In the genomic region with DNA sequence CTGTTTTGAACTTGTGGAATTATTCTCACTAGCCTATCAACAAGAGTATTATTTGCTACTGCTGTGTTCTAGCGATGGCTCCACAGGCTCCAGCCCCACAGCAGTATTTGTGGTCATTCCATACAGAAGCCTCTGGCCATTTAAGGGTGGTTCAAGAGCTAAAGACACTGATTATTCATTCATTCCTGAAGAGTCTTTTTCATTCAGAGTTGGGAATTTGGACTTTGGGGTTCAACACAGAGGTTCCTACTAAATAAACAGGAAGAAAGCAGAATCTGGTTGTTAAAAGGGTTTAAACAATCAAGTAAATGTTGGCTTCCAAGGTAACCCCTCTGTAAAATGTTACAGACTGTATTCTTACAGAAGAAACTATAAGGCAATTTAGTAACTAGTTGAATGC, we compare ENCODE assay signal across 1 cellular context.
TF ChIP-seq lines count a peak whose summit lies in the region.

No MANE protein-coding gene starts in this region.

TF ChIP-seq in HepG2, 621 proteins besides CTCF, POLR2A, EP300 and RAD21 (continued from another document and continues in another):
- TF ChIP-seq, protein P1, sequence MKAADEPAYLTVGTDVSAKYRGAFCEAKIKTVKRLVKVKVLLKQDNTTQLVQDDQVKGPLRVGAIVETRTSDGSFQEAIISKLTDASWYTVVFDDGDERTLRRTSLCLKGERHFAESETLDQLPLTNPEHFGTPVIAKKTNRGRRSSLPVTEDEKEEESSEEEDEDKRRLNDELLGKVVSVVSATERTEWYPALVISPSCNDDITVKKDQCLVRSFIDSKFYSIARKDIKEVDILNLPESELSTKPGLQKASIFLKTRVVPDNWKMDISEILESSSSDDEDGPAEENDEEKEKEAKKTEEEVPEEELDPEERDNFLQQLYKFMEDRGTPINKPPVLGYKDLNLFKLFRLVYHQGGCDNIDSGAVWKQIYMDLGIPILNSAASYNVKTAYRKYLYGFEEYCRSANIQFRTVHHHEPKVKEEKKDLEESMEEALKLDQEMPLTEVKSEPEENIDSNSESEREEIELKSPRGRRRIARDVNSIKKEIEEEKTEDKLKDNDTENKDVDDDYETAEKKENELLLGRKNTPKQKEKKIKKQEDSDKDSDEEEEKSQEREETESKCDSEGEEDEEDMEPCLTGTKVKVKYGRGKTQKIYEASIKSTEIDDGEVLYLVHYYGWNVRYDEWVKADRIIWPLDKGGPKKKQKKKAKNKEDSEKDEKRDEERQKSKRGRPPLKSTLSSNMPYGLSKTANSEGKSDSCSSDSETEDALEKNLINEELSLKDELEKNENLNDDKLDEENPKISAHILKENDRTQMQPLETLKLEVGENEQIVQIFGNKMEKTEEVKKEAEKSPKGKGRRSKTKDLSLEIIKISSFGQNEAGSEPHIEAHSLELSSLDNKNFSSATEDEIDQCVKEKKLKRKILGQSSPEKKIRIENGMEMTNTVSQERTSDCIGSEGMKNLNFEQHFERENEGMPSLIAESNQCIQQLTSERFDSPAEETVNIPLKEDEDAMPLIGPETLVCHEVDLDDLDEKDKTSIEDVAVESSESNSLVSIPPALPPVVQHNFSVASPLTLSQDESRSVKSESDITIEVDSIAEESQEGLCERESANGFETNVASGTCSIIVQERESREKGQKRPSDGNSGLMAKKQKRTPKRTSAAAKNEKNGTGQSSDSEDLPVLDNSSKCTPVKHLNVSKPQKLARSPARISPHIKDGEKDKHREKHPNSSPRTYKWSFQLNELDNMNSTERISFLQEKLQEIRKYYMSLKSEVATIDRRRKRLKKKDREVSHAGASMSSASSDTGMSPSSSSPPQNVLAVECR (CRISPR knock-in tag; IDR thresholded peaks at IDR 0.05; ENCODE audit: borderline replicate concordance), result no peak
- TF ChIP-seq NR0B2 (CRISPR knock-in tag; IDR thresholded peaks at IDR 0.05), result no peak
- no peak for TF ChIP-seq MBNL3 (CRISPR knock-in tag; conservative IDR thresholded peaks at IDR 0.05)
- no peak for TF ChIP-seq HNRNPK (IDR thresholded peaks at IDR 0.05; ENCODE audit: low read depth, low read length, poor library complexity, severe bottlenecking)
- TF ChIP-seq, protein P2, sequence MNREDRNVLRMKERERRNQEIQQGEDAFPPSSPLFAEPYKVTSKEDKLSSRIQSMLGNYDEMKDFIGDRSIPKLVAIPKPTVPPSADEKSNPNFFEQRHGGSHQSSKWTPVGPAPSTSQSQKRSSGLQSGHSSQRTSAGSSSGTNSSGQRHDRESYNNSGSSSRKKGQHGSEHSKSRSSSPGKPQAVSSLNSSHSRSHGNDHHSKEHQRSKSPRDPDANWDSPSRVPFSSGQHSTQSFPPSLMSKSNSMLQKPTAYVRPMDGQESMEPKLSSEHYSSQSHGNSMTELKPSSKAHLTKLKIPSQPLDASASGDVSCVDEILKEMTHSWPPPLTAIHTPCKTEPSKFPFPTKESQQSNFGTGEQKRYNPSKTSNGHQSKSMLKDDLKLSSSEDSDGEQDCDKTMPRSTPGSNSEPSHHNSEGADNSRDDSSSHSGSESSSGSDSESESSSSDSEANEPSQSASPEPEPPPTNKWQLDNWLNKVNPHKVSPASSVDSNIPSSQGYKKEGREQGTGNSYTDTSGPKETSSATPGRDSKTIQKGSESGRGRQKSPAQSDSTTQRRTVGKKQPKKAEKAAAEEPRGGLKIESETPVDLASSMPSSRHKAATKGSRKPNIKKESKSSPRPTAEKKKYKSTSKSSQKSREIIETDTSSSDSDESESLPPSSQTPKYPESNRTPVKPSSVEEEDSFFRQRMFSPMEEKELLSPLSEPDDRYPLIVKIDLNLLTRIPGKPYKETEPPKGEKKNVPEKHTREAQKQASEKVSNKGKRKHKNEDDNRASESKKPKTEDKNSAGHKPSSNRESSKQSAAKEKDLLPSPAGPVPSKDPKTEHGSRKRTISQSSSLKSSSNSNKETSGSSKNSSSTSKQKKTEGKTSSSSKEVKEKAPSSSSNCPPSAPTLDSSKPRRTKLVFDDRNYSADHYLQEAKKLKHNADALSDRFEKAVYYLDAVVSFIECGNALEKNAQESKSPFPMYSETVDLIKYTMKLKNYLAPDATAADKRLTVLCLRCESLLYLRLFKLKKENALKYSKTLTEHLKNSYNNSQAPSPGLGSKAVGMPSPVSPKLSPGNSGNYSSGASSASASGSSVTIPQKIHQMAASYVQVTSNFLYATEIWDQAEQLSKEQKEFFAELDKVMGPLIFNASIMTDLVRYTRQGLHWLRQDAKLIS (CRISPR knock-in tag; IDR thresholded peaks at IDR 0.05), result no peak
- no peak for TF ChIP-seq MEIS2 (CRISPR knock-in tag; IDR thresholded peaks at IDR 0.05)
- TF ChIP-seq ZSCAN25 (CRISPR knock-in tag; IDR thresholded peaks at IDR 0.05), result no peak
- TF ChIP-seq, protein P3, sequence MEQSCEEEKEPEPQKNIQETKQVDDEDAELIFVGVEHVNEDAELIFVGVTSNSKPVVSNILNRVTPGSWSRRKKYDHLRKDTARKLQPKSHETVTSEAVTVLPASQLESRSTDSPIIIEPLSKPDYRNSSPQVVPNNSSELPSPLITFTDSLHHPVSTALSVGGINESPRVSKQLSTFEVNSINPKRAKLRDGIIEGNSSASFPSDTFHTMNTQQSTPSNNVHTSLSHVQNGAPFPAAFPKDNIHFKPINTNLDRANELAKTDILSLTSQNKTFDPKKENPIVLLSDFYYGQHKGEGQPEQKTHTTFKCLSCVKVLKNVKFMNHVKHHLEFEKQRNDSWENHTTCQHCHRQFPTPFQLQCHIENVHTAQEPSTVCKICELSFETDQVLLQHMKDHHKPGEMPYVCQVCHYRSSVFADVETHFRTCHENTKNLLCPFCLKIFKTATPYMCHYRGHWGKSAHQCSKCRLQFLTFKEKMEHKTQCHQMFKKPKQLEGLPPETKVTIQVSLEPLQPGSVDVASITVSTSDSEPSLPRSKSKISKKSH (CRISPR knock-in tag; IDR thresholded peaks at IDR 0.05; ENCODE audit: borderline replicate concordance), result no peak
- TF ChIP-seq ZNF232 (CRISPR knock-in tag; IDR thresholded peaks at IDR 0.05; ENCODE audit: borderline replicate concordance), result no peak
- TF ChIP-seq GMEB2 (CRISPR knock-in tag; IDR thresholded peaks at IDR 0.05; ENCODE audit: low read depth), result no peak
- no peak for TF ChIP-seq ZFX (CRISPR knock-in tag; IDR thresholded peaks at IDR 0.05; ENCODE audit: low read depth)
- no peak for TF ChIP-seq ZNF432 (CRISPR knock-in tag; IDR thresholded peaks at IDR 0.05; ENCODE audit: borderline replicate concordance)
- TF ChIP-seq RBAK (CRISPR knock-in tag; IDR thresholded peaks at IDR 0.05), result no peak
- TF ChIP-seq, protein P4, sequence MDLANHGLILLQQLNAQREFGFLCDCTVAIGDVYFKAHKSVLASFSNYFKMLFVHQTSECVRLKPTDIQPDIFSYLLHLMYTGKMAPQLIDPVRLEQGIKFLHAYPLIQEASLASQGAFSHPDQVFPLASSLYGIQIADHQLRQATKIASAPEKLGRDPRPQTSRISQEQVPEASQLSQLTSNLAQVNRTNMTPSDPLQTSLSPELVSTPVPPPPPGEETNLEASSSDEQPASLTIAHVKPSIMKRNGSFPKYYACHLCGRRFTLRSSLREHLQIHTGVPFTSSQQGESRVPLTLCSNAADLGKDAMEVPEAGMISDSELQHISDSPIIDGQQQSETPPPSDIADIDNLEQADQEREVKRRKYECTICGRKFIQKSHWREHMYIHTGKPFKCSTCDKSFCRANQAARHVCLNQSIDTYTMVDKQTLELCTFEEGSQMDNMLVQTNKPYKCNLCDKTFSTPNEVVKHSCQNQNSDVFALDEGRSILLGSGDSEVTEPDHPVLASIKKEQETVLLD (CRISPR knock-in tag; IDR thresholded peaks at IDR 0.05; ENCODE audit: low read depth), result no peak
- no peak for TF ChIP-seq ZNF496 (CRISPR knock-in tag; IDR thresholded peaks at IDR 0.05; ENCODE audit: insufficient replicate concordance)
- TF ChIP-seq E2F5 (CRISPR knock-in tag; conservative IDR thresholded peaks at IDR 0.05), result no peak
- peak; percentile 58; the same call in 1 of the 2 replicates for TF ChIP-seq ZNF614 (CRISPR knock-in tag; IDR thresholded peaks at IDR 0.05; ENCODE audit: borderline replicate concordance)
- 0 out of 4 replicates have a peak, but pooled peaks of 1 of the 2 experiments have one; percentile 28 for TF ChIP-seq NR2F1 (CRISPR knock-in tag; IDR thresholded peaks at IDR 0.05)
- no peak for TF ChIP-seq ZNF180 (CRISPR knock-in tag; IDR thresholded peaks at IDR 0.05; ENCODE audit: borderline replicate concordance, low read depth)
- peak; percentile 90 for TF ChIP-seq NCOA2 (CRISPR knock-in tag; IDR thresholded peaks at IDR 0.05)
- no peak for TF ChIP-seq NR3C1 (CRISPR knock-in tag; IDR thresholded peaks at IDR 0.05)
- no peak for TF ChIP-seq SP2 (CRISPR knock-in tag; IDR thresholded peaks at IDR 0.05)
- TF ChIP-seq GATA4 (IDR thresholded peaks at IDR 0.05; ENCODE audit: borderline replicate concordance, low read depth), result peak; percentile 25; the same call in 1 of the 2 replicates
- TF ChIP-seq ZNF44 (CRISPR knock-in tag; IDR thresholded peaks at IDR 0.05), result no peak
- peak; percentile 72; the same call in 1 of the 2 replicates for TF ChIP-seq SRF (IDR thresholded peaks at IDR 0.05; ENCODE audit: low read depth, low read length)
- no peak for TF ChIP-seq ZNF547 (CRISPR knock-in tag; IDR thresholded peaks at IDR 0.05)
- 0 out of 2 replicates have a peak, but pooled peaks have one; percentile 31 for TF ChIP-seq ZNF710 (CRISPR knock-in tag; IDR thresholded peaks at IDR 0.05; ENCODE audit: borderline replicate concordance)
- no peak for TF ChIP-seq ZNF687 (CRISPR knock-in tag; IDR thresholded peaks at IDR 0.05)
- TF ChIP-seq KLF12 (CRISPR knock-in tag; IDR thresholded peaks at IDR 0.05; ENCODE audit: borderline replicate concordance), result no peak
- no peak for TF ChIP-seq ZNF660 (CRISPR knock-in tag; IDR thresholded peaks at IDR 0.05; ENCODE audit: borderline replicate concordance, low read depth)
- no peak for TF ChIP-seq ZNF550 (CRISPR knock-in tag; IDR thresholded peaks at IDR 0.05; ENCODE audit: borderline replicate concordance)
